8 cellular contexts compared by ENCODE assay signal in the genomic region with DNA sequence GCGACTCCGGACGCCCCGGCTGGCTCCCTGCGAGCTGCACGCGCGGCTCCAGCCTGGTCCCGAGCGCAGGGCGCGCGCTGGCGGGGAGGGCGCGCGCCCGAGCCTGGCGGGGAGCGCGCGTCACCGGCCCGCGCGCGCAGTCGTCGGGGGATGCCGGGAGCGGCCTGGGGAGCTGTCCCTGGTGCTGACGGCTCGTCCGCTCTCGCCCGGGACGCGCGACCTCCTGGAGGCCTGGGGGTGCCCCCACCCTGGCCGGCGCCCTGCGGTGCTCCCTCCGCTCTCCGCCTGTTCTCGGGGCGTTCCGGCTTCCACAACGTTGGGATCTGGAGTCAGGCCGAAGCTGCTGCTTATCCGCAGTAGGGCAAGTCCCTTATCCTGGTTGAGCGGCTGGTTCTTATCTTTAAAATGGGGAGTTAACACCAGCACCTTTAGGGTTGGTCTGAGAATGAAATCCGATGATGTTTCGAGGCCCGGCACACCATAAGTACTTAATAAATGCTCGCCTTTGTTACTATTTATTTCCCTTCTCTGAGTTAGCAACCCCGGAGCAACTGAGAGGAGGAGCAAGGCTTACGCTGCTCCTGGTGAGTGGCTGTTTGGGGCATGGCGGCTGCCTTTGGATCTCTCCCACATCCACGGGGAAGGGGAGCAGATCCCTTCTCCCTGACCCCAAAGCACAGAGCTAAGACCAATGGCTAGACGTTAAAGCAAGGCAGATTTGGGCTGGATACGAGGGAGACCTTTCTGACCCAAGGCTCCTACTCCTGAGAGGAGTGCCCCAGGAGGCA. TPM values are rescaled to one million over a fixed set of nuclear protein-coding genes. Genes with fewer than 3 reads are reported as not detected.
DNase-seq lines count a peak whose midpoint lies in the region; ATAC-seq lines count a peak whose summit lies in the region.

A gene (minus strand): TSS at position 79 of the 788 bp plus-strand sequence. CDS start 29,166 bp downstream, outside the sequence.

- peak; percentile 32 for DNase-seq in NCI-H1092 treated with DMSO at 0.1 percent for 48 hours (lab: John Stamatoyannopoulos, UW)
- no peak for DNase-seq in NCI-H1092 (lab: John Stamatoyannopoulos, UW)
- DNase-seq in activated T-cell treated with anti-CD3 and anti-CD28 coated beads, Interleukin-2, amount 50 U/mL, for 1 hour, result peak; percentile 50
- DNase-seq in globus pallidus (ENCODE audit: low spot score), result peak; percentile 20
- peak; percentile 30 for DNase-seq in putamen (ENCODE audit: low spot score)
- no peak for DNase-seq in mesenteric fat pad (ENCODE audit: low spot score)

- no peak for ATAC-seq in HG03571 (IDR thresholded peaks at IDR 0.05; ENCODE audit: unreplicated experiment)
- no peak for ATAC-seq in HG02970 (IDR thresholded peaks at IDR 0.05; ENCODE audit: low FRiP score, unreplicated experiment)

RNA-seq across cellular contexts. Expression of the gene that starts here (rescaled TPM):
- not detected for total RNA-seq in mesenteric fat pad

Comparison
In these comparisons a context has a peak if more than half of its experiments do, and no peak if none do; other contexts are left out.
1. DNase-seq: peak in NCI-H1092 treated with DMSO at 0.1 percent for 48 hours (single experiment), activated T-cell treated with anti-CD3 and anti-CD28 coated beads, Interleukin-2, amount 50 U/mL, for 1 hour (single experiment), globus pallidus (single experiment) and putamen (single experiment); none in NCI-H1092 (single experiment) and mesenteric fat pad (single experiment).